8 cellular contexts compared by ENCODE assay signal in genomic region chr17:7215136-7215638, GRCh38. TPM values are rescaled to one million over a fixed set of nuclear protein-coding genes. Genes with fewer than 3 reads are reported as not detected.
DNase-seq lines count a peak whose midpoint lies in the region; FAIRE-seq and TF ChIP-seq lines count a peak whose summit lies in the region.

No MANE protein-coding gene starts in this region.

- no peak for TF ChIP-seq CTCF in GM10266 (IDR thresholded peaks at IDR 0.05; ENCODE audit: control insufficient read depth, insufficient read depth, low read depth, missing control alignments)

- DNase-seq in activated CD4-positive, alpha-beta T cell treated with anti-CD3 and anti-CD28 coated beads, Interleukin-2, amount 10 ng/mL, durations not matched to agents 7 days and 5 days = no peak
- DNase-seq in activated CD4-positive, alpha-beta T cell treated with anti-CD3 and anti-CD28 coated beads, Interleukin-2, amount 50 U/mL, for 4 hours = no peak
- DNase-seq in activated naive CD8-positive, alpha-beta T cell treated with anti-CD3 and anti-CD28 coated beads for 36 hours = no peak
- no peak for DNase-seq in stimulated activated CD4-positive, alpha-beta T cell treated with anti-CD3 and anti-CD28 coated beads, Interleukin-4, amount 100 ng/mL, for 24 hours
- DNase-seq in GM10266 (ENCODE audit: extremely low spot score) = no peak
- no peak for DNase-seq in GM19240 (ENCODE audit: insufficient read length, low spot score)

- POLR2A ChIA-PET in activated CD4-positive, alpha-beta T cell treated with anti-CD3 and anti-CD28 coated beads, Interleukin-2, amount 10 ng/mL, durations not matched to agents 7 days and 5 days (lab: Charles Lee) = no interaction called here

- peaks cover 67% of the 10 kb centered on the region for H3K4me1 Mint-ChIP-seq in activated CD4-positive, alpha-beta T cell treated with anti-CD3 and anti-CD28 coated beads, Interleukin-2, amount 10 ng/mL, durations not matched to agents 7 days and 5 days
- H3K4me1 Mint-ChIP-seq in activated naive CD8-positive, alpha-beta T cell treated with anti-CD3 and anti-CD28 coated beads for 36 hours = peaks cover 59% of the 10 kb centered on the region

- no peaks in the 10 kb centered on the region for H3K36me3 Mint-ChIP-seq in activated CD4-positive, alpha-beta T cell treated with anti-CD3 and anti-CD28 coated beads, Interleukin-2, amount 10 ng/mL, durations not matched to agents 7 days and 5 days (ENCODE audit: low read depth)
- H3K36me3 Mint-ChIP-seq in activated naive CD8-positive, alpha-beta T cell treated with anti-CD3 and anti-CD28 coated beads for 36 hours = no peaks in the 10 kb centered on the region

- peak overlapping the region; percentile 85 for H3K27ac ChIP-seq in temporal lobe (ENCODE audit: low read depth, low read length)

- CTCF ChIA-PET in activated CD4-positive, alpha-beta T cell treated with anti-CD3 and anti-CD28 coated beads, Interleukin-2, amount 10 ng/mL, durations not matched to agents 7 days and 5 days (lab: Charles Lee) = interaction anchor here (0.9 to 2.0 kb wide), 6 partner anchors 9 to 169 kb away, joined by 3 to 7 read pairs (median 4); partner anchors contain the start of gene DVL2

- no peaks in the 10 kb centered on the region for H3K9me3 Mint-ChIP-seq in activated CD4-positive, alpha-beta T cell treated with anti-CD3 and anti-CD28 coated beads, Interleukin-2, amount 10 ng/mL, durations not matched to agents 7 days and 5 days
- no peaks in the 10 kb centered on the region for H3K9me3 Mint-ChIP-seq in activated naive CD8-positive, alpha-beta T cell treated with anti-CD3 and anti-CD28 coated beads for 36 hours

- H3K27me3 Mint-ChIP-seq in activated CD4-positive, alpha-beta T cell treated with anti-CD3 and anti-CD28 coated beads, Interleukin-2, amount 10 ng/mL, durations not matched to agents 7 days and 5 days = peaks cover 10% of the 10 kb centered on the region
- H3K27me3 Mint-ChIP-seq in activated naive CD8-positive, alpha-beta T cell treated with anti-CD3 and anti-CD28 coated beads for 36 hours = peaks cover 3% of the 10 kb centered on the region

- FAIRE-seq in islet of Langerhans (lab: Jason Lieb, UNC) = peak; percentile 64

- H3K4me3 Mint-ChIP-seq in activated CD4-positive, alpha-beta T cell treated with anti-CD3 and anti-CD28 coated beads, Interleukin-2, amount 10 ng/mL, durations not matched to agents 7 days and 5 days = peak overlapping the region; percentile 77
- peak overlapping the region; percentile 76 for H3K4me3 Mint-ChIP-seq in activated naive CD8-positive, alpha-beta T cell treated with anti-CD3 and anti-CD28 coated beads for 36 hours

- H3K27ac Mint-ChIP-seq in activated CD4-positive, alpha-beta T cell treated with anti-CD3 and anti-CD28 coated beads, Interleukin-2, amount 10 ng/mL, durations not matched to agents 7 days and 5 days = peak overlapping the region; percentile 89
- H3K27ac Mint-ChIP-seq in activated naive CD8-positive, alpha-beta T cell treated with anti-CD3 and anti-CD28 coated beads for 36 hours = peak overlapping the region; percentile 95

RNA-seq across cellular contexts. Expression of gene DLG4, which starts 4.4 kb away (rescaled TPM):
- total RNA-seq in activated CD4-positive, alpha-beta T cell treated with anti-CD3 and anti-CD28 coated beads, Interleukin-2, amount 10 ng/mL, durations not matched to agents 7 days and 5 days = 1 to 10 TPM; 9.4 to 9.5 TPM
- 1 to 10 TPM; 8.9 to 9.8 TPM for total RNA-seq in activated naive CD8-positive, alpha-beta T cell treated with anti-CD3 and anti-CD28 coated beads for 36 hours
- 112 TPM for total RNA-seq in temporal lobe

RNA-seq across cellular contexts. Expression of gene ACADVL, which starts 4.6 kb away (rescaled TPM):
- total RNA-seq in activated CD4-positive, alpha-beta T cell treated with anti-CD3 and anti-CD28 coated beads, Interleukin-2, amount 10 ng/mL, durations not matched to agents 7 days and 5 days = 100 to 1,000 TPM; 338 to 370 TPM
- 100 to 1,000 TPM; 245 to 256 TPM for total RNA-seq in activated naive CD8-positive, alpha-beta T cell treated with anti-CD3 and anti-CD28 coated beads for 36 hours
- total RNA-seq in temporal lobe = 58.0 TPM

RNA-seq across cellular contexts. Expression of gene DVL2, which starts 19.1 kb away (rescaled TPM):
- total RNA-seq in activated CD4-positive, alpha-beta T cell treated with anti-CD3 and anti-CD28 coated beads, Interleukin-2, amount 10 ng/mL, durations not matched to agents 7 days and 5 days = 10 to 100 TPM; 53.2 TPM
- 10 to 100 TPM; 64.4 to 66.5 TPM for total RNA-seq in activated naive CD8-positive, alpha-beta T cell treated with anti-CD3 and anti-CD28 coated beads for 36 hours
- 30.0 TPM for total RNA-seq in temporal lobe

RNA-seq across cellular contexts. Expression of gene PHF23, which starts 24.1 kb away (rescaled TPM):
- total RNA-seq in activated CD4-positive, alpha-beta T cell treated with anti-CD3 and anti-CD28 coated beads, Interleukin-2, amount 10 ng/mL, durations not matched to agents 7 days and 5 days = 10 to 100 TPM; 55.9 to 59.2 TPM
- total RNA-seq in activated naive CD8-positive, alpha-beta T cell treated with anti-CD3 and anti-CD28 coated beads for 36 hours = 10 to 100 TPM; 28.1 to 28.8 TPM
- total RNA-seq in temporal lobe = 17.9 TPM

RNA-seq across cellular contexts. Expression of gene GABARAP, which starts 27.1 kb away (rescaled TPM):
- total RNA-seq in activated CD4-positive, alpha-beta T cell treated with anti-CD3 and anti-CD28 coated beads, Interleukin-2, amount 10 ng/mL, durations not matched to agents 7 days and 5 days = 100 to 1,000 TPM; 256 to 279 TPM
- total RNA-seq in activated naive CD8-positive, alpha-beta T cell treated with anti-CD3 and anti-CD28 coated beads for 36 hours = 100 to 1,000 TPM; 112 to 113 TPM
- 93.9 TPM for total RNA-seq in temporal lobe

Comparison
In these comparisons a context has a peak if more than half of its experiments do, and no peak if none do; other contexts are left out.
1. RNA of gene DLG4, which starts 4.4 kb away (total RNA-seq): 112 TPM in temporal lobe (single experiment); 8.9 to 9.8 TPM in activated naive CD8-positive, alpha-beta T cell treated with anti-CD3 and anti-CD28 coated beads for 36 hours and 9.4 to 9.5 TPM in activated CD4-positive, alpha-beta T cell treated with anti-CD3 and anti-CD28 coated beads, Interleukin-2, amount 10 ng/mL, durations not matched to agents 7 days and 5 days; every median in the first group is over 10 times any median in the second.